In genomic region chr5:13408616-13409015, GRCh38 we compare ENCODE assay signal across 19 cellular contexts.
DNase-seq lines count a peak whose midpoint lies in the region; ATAC-seq, FAIRE-seq and TF ChIP-seq lines count a peak whose summit lies in the region.
"Had no signal": no experiment of that assay in that cellular context is flagged by ENCODE, and none has a peak within 500 bp of the region (broad histone marks: within the 10 kb centered on the region; RNA-seq: fewer than 3 reads in every experiment).

No MANE protein-coding gene starts in this region.

- TF ChIP-seq POLR2A in H54 (IDR thresholded peaks at IDR 0.05; ENCODE audit: low read depth, low read length): no peak

- peak; percentile 32 for FAIRE-seq in urothelium cell line (lab: Jason Lieb, UNC)
- FAIRE-seq in H54 (lab: Jason Lieb, UNC): no peak
- FAIRE-seq: D721Med, G401.6, GM12891, K562 had no signal

- ATAC-seq in GM21360 (IDR thresholded peaks at IDR 0.05; ENCODE audit: unreplicated experiment): no peak
- ATAC-seq: CD8-positive, alpha-beta T cell; K562; Right ventricle myocardium inferior had no signal

- peak; percentile 40 for DNase-seq in H4 (ENCODE audit: low spot score)
- peak; percentile 78 for DNase-seq in M059J (ENCODE audit: low read depth)
- peak; percentile 2 for DNase-seq in fibroblast of peridontal ligament (ENCODE audit: extremely low read depth)
- DNase-seq in urothelium cell line (ENCODE audit: low spot score): peak; percentile 60
- DNase-seq in H54 (ENCODE audit: insufficient read length, low spot score): no peak
- DNase-seq in NCI-H187 (lab: John Stamatoyannopoulos, UW): no peak
- DNase-seq: CD8-positive, alpha-beta T cell; DMS79 treated with DMSO at 0.1 percent for 48 hours; H9; NCI-H1436 treated with DMSO at 0.1 percent for 48 hours; NCI-H2081; NCI-H510A treated with DMSO at 0.1 percent for 48 hours; NCI-H82 had no signal

Comparison
In these comparisons a context has a peak if more than half of its experiments do, and no peak if none do; other contexts are left out.
1. DNase-seq: peak in H4 (single experiment), M059J (single experiment), fibroblast of peridontal ligament (single experiment) and urothelium cell line (single experiment); none in H54 (single experiment) and NCI-H187 (0 of 2).